ENCODE assay signal across 5 cellular contexts in the genomic region with DNA sequence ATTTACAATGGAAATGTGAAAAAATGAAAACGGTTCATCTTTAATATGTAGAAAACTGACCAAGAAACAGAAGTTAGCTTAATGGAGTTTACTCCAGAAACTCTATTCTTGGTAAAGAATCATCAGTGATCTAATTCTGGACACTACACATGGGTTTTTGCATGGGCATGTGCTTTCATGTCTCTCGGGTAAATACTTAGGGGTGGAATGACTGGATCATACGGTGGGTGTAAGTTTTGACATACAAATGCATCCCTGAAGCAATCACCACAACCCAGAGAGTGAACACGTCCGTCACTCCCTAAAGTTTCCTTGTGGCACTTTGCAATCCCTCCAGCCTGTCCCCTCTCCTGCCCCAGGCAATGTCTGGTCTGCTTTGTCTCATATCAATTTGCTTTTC. TPM values are rescaled to one million over a fixed set of nuclear protein-coding genes. Genes with fewer than 3 reads are reported as not detected.
"Had no signal": no experiment of that assay in that cellular context is flagged by ENCODE, and none has a peak within 500 bp of the region (broad histone marks: within the 10 kb centered on the region; RNA-seq: fewer than 3 reads in every experiment).

No MANE protein-coding gene starts in this region.

RNA-seq across cellular contexts. Expression of a gene that starts 11.3 kb away (rescaled TPM):
- total RNA-seq: GM23248, H4, H7, HT-29 had no signal
- polyA plus RNA-seq: GM23248, IgD-negative memory B cell had no signal
